Comparison of ENCODE assay signal across 17 cellular contexts in the genomic region with DNA sequence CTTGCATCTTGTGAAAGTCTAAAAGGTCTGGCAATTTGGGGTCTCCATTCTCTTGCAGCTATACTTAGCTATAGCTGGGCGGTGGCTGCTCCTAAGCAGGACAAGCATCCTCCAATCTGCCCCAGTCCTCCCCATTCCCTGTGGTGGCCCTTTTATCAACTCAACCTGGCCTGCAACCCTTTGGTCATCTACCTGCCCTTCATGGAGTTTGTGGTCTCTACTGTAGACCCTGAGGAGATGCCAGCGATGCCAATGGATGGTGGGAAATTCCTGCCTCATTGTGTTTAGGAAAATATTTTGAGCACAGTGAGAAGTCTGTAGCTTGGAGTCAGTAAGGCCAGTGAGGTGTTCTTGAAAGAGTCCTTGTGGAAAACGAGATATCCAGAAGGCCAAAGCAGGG.
"Had no signal": no experiment of that assay in that cellular context is flagged by ENCODE, and none has a peak within 500 bp of the region (broad histone marks: within the 10 kb centered on the region; RNA-seq: fewer than 3 reads in every experiment).

No MANE protein-coding gene starts in this region.

- H3K4me1 ChIP-seq: prostate gland had no signal

- H3K27ac ChIP-seq: prostate gland had no signal

- H3K27me3 ChIP-seq: transverse colon had no signal

- H3K36me3 ChIP-seq: prostate gland, transverse colon had no signal

- H3K4me3 ChIP-seq: coronary artery, prostate gland, skin epidermis, transverse colon had no signal

- H3K9me3 ChIP-seq: prostate gland had no signal

- DNase-seq: activated CD4-positive, alpha-beta T cell treated with anti-CD3 and anti-CD28 coated beads for 48 hours; activated CD4-positive, CD25-positive, alpha-beta regulatory T cell; activated CD8-positive, alpha-beta T cell treated with anti-CD3 and anti-CD28 coated beads for 36 hours; activated naive CD4-positive, alpha-beta T cell treated with Interleukin-2 at 50 U/mL for 16 hours; activated naive CD8-positive, alpha-beta T cell treated with anti-CD3 and anti-CD28 coated beads, Interleukin-2, amount 10 ng/mL, durations not matched to agents 7 days and 5 days; activated T-cell treated with anti-CD3 and anti-CD28 coated beads, Interleukin-2, amount 50 U/mL, for 1 hour; left cardiac atrium; occipital lobe; right cardiac atrium; stimulated activated CD4-positive, alpha-beta T cell treated with anti-CD3 and anti-CD28 coated beads, Interleukin-15, amount 100 ng/mL, for 24 hours; stimulated activated CD4-positive, alpha-beta T cell treated with anti-CD3 and anti-CD28 coated beads, Interleukin-2, amount 100 ng/mL, for 48 hours; T-helper 1 cell; T-helper 9 cell; transverse colon had no signal
